8 cellular contexts compared by ENCODE assay signal in genomic region chr19:488505-489417, GRCh38. TPM values are rescaled to one million over a fixed set of nuclear protein-coding genes. Genes with fewer than 3 reads are reported as not detected.
DNase-seq lines count a peak whose midpoint lies in the region; ATAC-seq, FAIRE-seq and TF ChIP-seq lines count a peak whose summit lies in the region.

No MANE protein-coding gene starts in this region.

- H3K9me3 Mint-ChIP-seq in activated CD4-positive, alpha-beta T cell treated with anti-CD3 and anti-CD28 coated beads, Interleukin-2, amount 10 ng/mL, durations not matched to agents 24 days and 14 days: no peaks in the 10 kb centered on the region

- CTCF ChIA-PET in HepG2 (lab: Yijun Ruan, JAX; ENCODE audit: low intra/inter-chr PET ratio, low total read pairs): no interaction called here

- H3K27me3 ChIP-seq in HepG2 (ENCODE audit: control insufficient read depth in 1 of 2, insufficient read depth in 2 of 2, low read length in 2 of 2): no peaks in the 10 kb centered on the region

- no peaks in the 10 kb centered on the region for H3K36me3 ChIP-seq in HepG2 (replicated peaks in 1 of 2; ENCODE audit: control insufficient read depth in 1 of 2, insufficient read depth in 2 of 2, low read length in 2 of 2)

- H3K4me1 Mint-ChIP-seq in activated CD4-positive, alpha-beta T cell treated with anti-CD3 and anti-CD28 coated beads, Interleukin-2, amount 10 ng/mL, durations not matched to agents 24 days and 14 days: peaks cover 7% of the 10 kb centered on the region

- H3K4me1 ChIP-seq in HepG2 (ENCODE audit: insufficient read depth, low read length): peaks cover 57% of the 10 kb centered on the region

- H3K4me3 ChIP-seq in AG10803 (ENCODE audit: low read length): peak overlapping the region; percentile 73
- H3K4me3 ChIP-seq in coronary artery: peak overlapping the region; percentile 81
- H3K4me3 ChIP-seq in HepG2 (replicated peaks in 1 of 3; ENCODE audit: insufficient read depth in 1 of 3, low read depth in 2 of 3, low read length in 3 of 3): peak overlapping the region; percentile 92 to 94 (median 93)

- H3K79me2 ChIP-seq in HepG2 (ENCODE audit: insufficient read depth, low read length): peaks cover 3% of the 10 kb centered on the region

- H2AFZ ChIP-seq in HepG2 (ENCODE audit: low read length): no peak overlapping the region

- WGBS in HepG2 (ENCODE audit: low lambda C conversion rate): 12% methylated on average over 15 of the region's 114 CpGs

- peak; percentile 53 for ATAC-seq in HG03442 (IDR thresholded peaks at IDR 0.05; ENCODE audit: unreplicated experiment)
- peak; percentile 79 for ATAC-seq in HepG2

- peak; percentile 55 for TF ChIP-seq RAD21 in HepG2 (CRISPR knock-in tag; IDR thresholded peaks at IDR 0.05)

- TF ChIP-seq EP300 in HepG2 (IDR thresholded peaks at IDR 0.05; ENCODE audit: low read depth in 2 of 2, low read length in 2 of 2) (no peak), HepG2 (CRISPR knock-in tag; IDR thresholded peaks at IDR 0.05; ENCODE audit: borderline replicate concordance) (no peak)

- POLR2A ChIA-PET in HepG2 (lab: Yijun Ruan, JAX): interaction anchor here (0.6 to 2.1 kb wide), 7 partner anchors 9 to 42 kb away, joined by 3 to 19 read pairs (median 6); partner anchors contain the start of gene CDC34

- H4K20me1 ChIP-seq in HepG2 (ENCODE audit: insufficient read depth, low read length): no peaks in the 10 kb centered on the region

- H3K4me2 ChIP-seq in HepG2 (ENCODE audit: low read depth, low read length): peak overlapping the region; percentile 84

- intact Hi-C loops in activated CD4-positive, alpha-beta T cell treated with anti-CD3 and anti-CD28 coated beads, Interleukin-2, amount 10 ng/mL, durations not matched to agents 24 days and 14 days (cut with micrococcal nuclease): loop anchor here (1.0 to 5.0 kb wide), 2 partner anchors 19 to 146 kb away; partner anchors contain the start of genes MIER2 and TPGS1
- intact Hi-C loops in HepG2 (cut with micrococcal nuclease; ENCODE audit: unreplicated experiment): no loop called here

- peak overlapping the region; percentile 86 for H3K4me3 Mint-ChIP-seq in activated CD4-positive, alpha-beta T cell treated with anti-CD3 and anti-CD28 coated beads, Interleukin-2, amount 10 ng/mL, durations not matched to agents 24 days and 14 days

- peaks cover 4% of the 10 kb centered on the region for H3K36me3 Mint-ChIP-seq in activated CD4-positive, alpha-beta T cell treated with anti-CD3 and anti-CD28 coated beads, Interleukin-2, amount 10 ng/mL, durations not matched to agents 24 days and 14 days (ENCODE audit: low read depth)

- no peak for FAIRE-seq in HepG2 (lab: Jason Lieb, UNC)

- H3K27ac Mint-ChIP-seq in activated CD4-positive, alpha-beta T cell treated with anti-CD3 and anti-CD28 coated beads, Interleukin-2, amount 10 ng/mL, durations not matched to agents 24 days and 14 days: peak overlapping the region; percentile 94

- TSS peak; percentile 71 for BruUV-seq in HepG2 (replicated peaks; lab: Mats Ljungman, UMichigan)

- peak; percentile 53 to 80; a peak in 2 of 4 replicates for TF ChIP-seq POLR2A in HepG2 (IDR thresholded peaks at IDR 0.05; ENCODE audit: insufficient read depth in 1 of 2, low read depth in 2 of 2, low read length in 2 of 2)

- peaks cover 5% of the 10 kb centered on the region for H3K27me3 Mint-ChIP-seq in activated CD4-positive, alpha-beta T cell treated with anti-CD3 and anti-CD28 coated beads, Interleukin-2, amount 10 ng/mL, durations not matched to agents 24 days and 14 days

- H3K27ac ChIP-seq in coronary artery: peak overlapping the region; percentile 68 to 94
- peak overlapping the region; percentile 99 for H3K27ac ChIP-seq in HepG2 (ENCODE audit: extremely low read length, insufficient read depth, low read length)

- TF ChIP-seq CTCF in AG10803 (conservative IDR thresholded peaks at IDR 0.05; ENCODE audit: low read length): no peak
- TF ChIP-seq CTCF in coronary artery (IDR thresholded peaks at IDR 0.05): no peak
- no peak; the same call in 1 of the 2 replicates for TF ChIP-seq CTCF in HepG2 (CRISPR knock-in tag; IDR thresholded peaks at IDR 0.05)

- DNase-seq in AG10803 (ENCODE audit: low read depth) (peak; percentile 95), GM19238 (ENCODE audit: insufficient read length, low spot score) (peak; percentile 97), NCI-H524 treated with DMSO at 0.1 percent for 48 hours (lab: John Stamatoyannopoulos, UW) (peak; percentile 43), coronary artery (ENCODE audit: low spot score) (peak; percentile 91), HepG2 (ENCODE audit: low spot score) (peak; percentile 82)
- DNase-seq in activated CD4-positive, alpha-beta T cell treated with anti-CD3 and anti-CD28 coated beads, Interleukin-2, amount 10 ng/mL, durations not matched to agents 24 days and 14 days: peak; percentile 97
- DNase-seq in stimulated activated CD4-positive, alpha-beta T cell treated with anti-CD3 and anti-CD28 coated beads, Interleukin-2, amount 100 ng/mL, for 4 hours (ENCODE audit: low read depth): peak; percentile 88

- H3K9me3 ChIP-seq in HepG2 (ENCODE audit: low read length): no peaks in the 10 kb centered on the region

- in situ Hi-C loops in HepG2 (cut with HindIII; ENCODE audit: extremely low pct_ligation_motif_present, low pct_unique_long_range_greater_than_20kb): no loop called here

- peak overlapping the region; percentile 97 for H3K9ac ChIP-seq in HepG2 (ENCODE audit: insufficient read depth, low read depth, low read length)

RNA-seq across cellular contexts. Expression of gene MADCAM1, which starts 7.5 kb away (rescaled TPM):
- total RNA-seq in activated CD4-positive, alpha-beta T cell treated with anti-CD3 and anti-CD28 coated beads, Interleukin-2, amount 10 ng/mL, durations not matched to agents 24 days and 14 days: 0.14 and 0.19 TPM in 2 replicates
- 0.21 and 0.33 TPM in 2 replicates for total RNA-seq in HepG2 (2016; rRNA removed; fragmentation: Illumina TruSeq; extraction: Trizol)
- 0.30 and 0.44 TPM in 2 replicates for total RNA-seq in HepG2 (2016; cell fraction: cytosol; rRNA removed; fragmentation: Illumina TruSeq; extraction: Trizol; ENCODE audit: low read depth)
- total RNA-seq in HepG2 (2016; cell fraction: insoluble cytoplasmic fraction; rRNA removed; fragmentation: Illumina TruSeq; extraction: Trizol): 0.30 TPM in 1 of 2 replicates, not detected in the other
- total RNA-seq in HepG2 (2016; cell fraction: membrane; rRNA removed; fragmentation: Illumina TruSeq; extraction: Trizol): 0.37 and 0.45 TPM in 2 replicates
- total RNA-seq in HepG2 (2016; cell fraction: nucleus; rRNA removed; fragmentation: Illumina TruSeq; extraction: Trizol): 0.22 TPM in 1 of 2 replicates, not detected in the other
- 0.29 and 0.39 TPM in 2 replicates for polyA plus RNA-seq in HepG2 (2011; rRNA removed)
- polyA plus RNA-seq in HepG2 (2011; cell fraction: cytosol; rRNA removed): 0.42 and 0.60 TPM in 2 replicates
- polyA plus RNA-seq in HepG2 (2011; cell fraction: nucleus; rRNA removed): 1.9 and 2.3 TPM in 2 replicates
- 1.7 and 2.3 TPM in 2 replicates for polyA plus RNA-seq in HepG2 (2012)
- 0.62 and 0.89 TPM in 2 replicates for polyA plus RNA-seq in HepG2 (2016; cell fraction: cytosol; fragmentation: Illumina TruSeq; extraction: Trizol; ENCODE audit: low read depth)
- 0.33 and 0.51 TPM in 2 replicates for polyA plus RNA-seq in HepG2 (2016; cell fraction: insoluble cytoplasmic fraction; fragmentation: Illumina TruSeq; extraction: Trizol; ENCODE audit: low read depth)
- 0.74 and 0.99 TPM in 2 replicates for polyA plus RNA-seq in HepG2 (2016; cell fraction: membrane; fragmentation: Illumina TruSeq; extraction: Trizol; ENCODE audit: low read depth)
- 0.89 and 1.4 TPM in 2 replicates for polyA plus RNA-seq in HepG2 (2016; cell fraction: nucleus; fragmentation: Illumina TruSeq; extraction: Trizol; ENCODE audit: insufficient read depth, low read depth)
- 1.1 TPM in 1 of 2 replicates, not detected in the other for polyA minus RNA-seq in HepG2 (2011; rRNA and poly(A)+ RNA removed; ENCODE audit: low replicate concordance)
- polyA minus RNA-seq in HepG2 (2011; cell fraction: cytosol; rRNA and poly(A)+ RNA removed): 0.62 and 0.89 TPM in 2 replicates
- polyA minus RNA-seq in HepG2 (2011; cell fraction: nucleus; rRNA and poly(A)+ RNA removed): 0.26 and 0.75 TPM in 2 replicates

RNA-seq across cellular contexts. Expression of gene TPGS1, which starts 18.5 kb away (rescaled TPM):
- 13.5 and 15.6 TPM in 2 replicates for total RNA-seq in activated CD4-positive, alpha-beta T cell treated with anti-CD3 and anti-CD28 coated beads, Interleukin-2, amount 10 ng/mL, durations not matched to agents 24 days and 14 days
- total RNA-seq in HepG2 (2016; rRNA removed; fragmentation: Illumina TruSeq; extraction: Trizol): 4.2 and 6.2 TPM in 2 replicates
- 4.1 and 5.0 TPM in 2 replicates for total RNA-seq in HepG2 (2016; cell fraction: cytosol; rRNA removed; fragmentation: Illumina TruSeq; extraction: Trizol; ENCODE audit: low read depth)
- total RNA-seq in HepG2 (2016; cell fraction: insoluble cytoplasmic fraction; rRNA removed; fragmentation: Illumina TruSeq; extraction: Trizol): 3.9 and 5.0 TPM in 2 replicates
- 4.2 and 4.9 TPM in 2 replicates for total RNA-seq in HepG2 (2016; cell fraction: membrane; rRNA removed; fragmentation: Illumina TruSeq; extraction: Trizol)
- 2.4 and 3.4 TPM in 2 replicates for total RNA-seq in HepG2 (2016; cell fraction: nucleus; rRNA removed; fragmentation: Illumina TruSeq; extraction: Trizol)
- 1.1 and 2.0 TPM in 2 replicates for polyA plus RNA-seq in HepG2 (2011; rRNA removed)
- polyA plus RNA-seq in HepG2 (2011; cell fraction: cytosol; rRNA removed): 1.7 and 4.3 TPM in 2 replicates
- 3.3 and 3.7 TPM in 2 replicates for polyA plus RNA-seq in HepG2 (2011; cell fraction: nucleus; rRNA removed)
- polyA plus RNA-seq in HepG2 (2012): 1.0 and 2.2 TPM in 2 replicates
- 2.0 and 2.2 TPM in 2 replicates for polyA plus RNA-seq in HepG2 (2016; cell fraction: cytosol; fragmentation: Illumina TruSeq; extraction: Trizol; ENCODE audit: low read depth)
- polyA plus RNA-seq in HepG2 (2016; cell fraction: insoluble cytoplasmic fraction; fragmentation: Illumina TruSeq; extraction: Trizol; ENCODE audit: low read depth): 3.3 and 4.8 TPM in 2 replicates
- polyA plus RNA-seq in HepG2 (2016; cell fraction: membrane; fragmentation: Illumina TruSeq; extraction: Trizol; ENCODE audit: low read depth): 2.0 and 2.2 TPM in 2 replicates
- 3.1 and 4.1 TPM in 2 replicates for polyA plus RNA-seq in HepG2 (2016; cell fraction: nucleus; fragmentation: Illumina TruSeq; extraction: Trizol; ENCODE audit: insufficient read depth, low read depth)
- 2.3 and 2.8 TPM in 2 replicates for polyA minus RNA-seq in HepG2 (2011; rRNA and poly(A)+ RNA removed; ENCODE audit: low replicate concordance)
- 1.4 and 1.8 TPM in 2 replicates for polyA minus RNA-seq in HepG2 (2011; cell fraction: cytosol; rRNA and poly(A)+ RNA removed)
- polyA minus RNA-seq in HepG2 (2011; cell fraction: nucleus; rRNA and poly(A)+ RNA removed): 2.1 and 2.3 TPM in 2 replicates

RNA-seq across cellular contexts. Expression of gene SHC2, which starts 27.9 kb away (rescaled TPM):
- not detected in 2 replicates for total RNA-seq in activated CD4-positive, alpha-beta T cell treated with anti-CD3 and anti-CD28 coated beads, Interleukin-2, amount 10 ng/mL, durations not matched to agents 24 days and 14 days
- 4.8 and 9.0 TPM in 2 replicates for total RNA-seq in HepG2 (2016; rRNA removed; fragmentation: Illumina TruSeq; extraction: Trizol)
- 11.0 and 12.0 TPM in 2 replicates for total RNA-seq in HepG2 (2016; cell fraction: cytosol; rRNA removed; fragmentation: Illumina TruSeq; extraction: Trizol; ENCODE audit: low read depth)
- 3.9 and 8.8 TPM in 2 replicates for total RNA-seq in HepG2 (2016; cell fraction: insoluble cytoplasmic fraction; rRNA removed; fragmentation: Illumina TruSeq; extraction: Trizol)
- 12.6 and 14.2 TPM in 2 replicates for total RNA-seq in HepG2 (2016; cell fraction: membrane; rRNA removed; fragmentation: Illumina TruSeq; extraction: Trizol)
- 7.1 and 9.7 TPM in 2 replicates for total RNA-seq in HepG2 (2016; cell fraction: nucleus; rRNA removed; fragmentation: Illumina TruSeq; extraction: Trizol)
- 18.3 and 35.8 TPM in 2 replicates for polyA plus RNA-seq in HepG2 (2011; rRNA removed)
- 12.4 and 18.0 TPM in 2 replicates for polyA plus RNA-seq in HepG2 (2011; cell fraction: cytosol; rRNA removed)
- polyA plus RNA-seq in HepG2 (2011; cell fraction: nucleus; rRNA removed): 247 and 276 TPM in 2 replicates
- 21.5 and 36.3 TPM in 2 replicates for polyA plus RNA-seq in HepG2 (2012)
- 11.4 and 12.5 TPM in 2 replicates for polyA plus RNA-seq in HepG2 (2016; cell fraction: cytosol; fragmentation: Illumina TruSeq; extraction: Trizol; ENCODE audit: low read depth)
- 4.7 and 5.3 TPM in 2 replicates for polyA plus RNA-seq in HepG2 (2016; cell fraction: insoluble cytoplasmic fraction; fragmentation: Illumina TruSeq; extraction: Trizol; ENCODE audit: low read depth)
- 13.0 and 14.2 TPM in 2 replicates for polyA plus RNA-seq in HepG2 (2016; cell fraction: membrane; fragmentation: Illumina TruSeq; extraction: Trizol; ENCODE audit: low read depth)
- 30.5 and 30.9 TPM in 2 replicates for polyA plus RNA-seq in HepG2 (2016; cell fraction: nucleus; fragmentation: Illumina TruSeq; extraction: Trizol; ENCODE audit: insufficient read depth, low read depth)
- polyA minus RNA-seq in HepG2 (2011; rRNA and poly(A)+ RNA removed; ENCODE audit: low replicate concordance): 39.0 TPM in 1 of 2 replicates, not detected in the other
- polyA minus RNA-seq in HepG2 (2011; cell fraction: cytosol; rRNA and poly(A)+ RNA removed): 11.5 and 24.1 TPM in 2 replicates
- polyA minus RNA-seq in HepG2 (2011; cell fraction: nucleus; rRNA and poly(A)+ RNA removed): 14.5 and 16.0 TPM in 2 replicates

RNA-seq across cellular contexts. Expression of gene CDC34, which starts 42.8 kb away (rescaled TPM):
- total RNA-seq in activated CD4-positive, alpha-beta T cell treated with anti-CD3 and anti-CD28 coated beads, Interleukin-2, amount 10 ng/mL, durations not matched to agents 24 days and 14 days: 52.8 and 55.0 TPM in 2 replicates
- 119 and 138 TPM in 2 replicates for total RNA-seq in HepG2 (2016; rRNA removed; fragmentation: Illumina TruSeq; extraction: Trizol)
- total RNA-seq in HepG2 (2016; cell fraction: cytosol; rRNA removed; fragmentation: Illumina TruSeq; extraction: Trizol; ENCODE audit: low read depth): 181 and 194 TPM in 2 replicates
- total RNA-seq in HepG2 (2016; cell fraction: insoluble cytoplasmic fraction; rRNA removed; fragmentation: Illumina TruSeq; extraction: Trizol): 104 and 144 TPM in 2 replicates
- total RNA-seq in HepG2 (2016; cell fraction: membrane; rRNA removed; fragmentation: Illumina TruSeq; extraction: Trizol): 198 and 240 TPM in 2 replicates
- 59.6 and 65.5 TPM in 2 replicates for total RNA-seq in HepG2 (2016; cell fraction: nucleus; rRNA removed; fragmentation: Illumina TruSeq; extraction: Trizol)
- 140 and 150 TPM in 2 replicates for polyA plus RNA-seq in HepG2 (2011; rRNA removed)
- 102 and 147 TPM in 2 replicates for polyA plus RNA-seq in HepG2 (2011; cell fraction: cytosol; rRNA removed)
- polyA plus RNA-seq in HepG2 (2011; cell fraction: nucleus; rRNA removed): 121 and 122 TPM in 2 replicates
- 90.8 and 101 TPM in 2 replicates for polyA plus RNA-seq in HepG2 (2012)
- 157 and 191 TPM in 2 replicates for polyA plus RNA-seq in HepG2 (2016; cell fraction: cytosol; fragmentation: Illumina TruSeq; extraction: Trizol; ENCODE audit: low read depth)
- 118 and 140 TPM in 2 replicates for polyA plus RNA-seq in HepG2 (2016; cell fraction: insoluble cytoplasmic fraction; fragmentation: Illumina TruSeq; extraction: Trizol; ENCODE audit: low read depth)
- polyA plus RNA-seq in HepG2 (2016; cell fraction: membrane; fragmentation: Illumina TruSeq; extraction: Trizol; ENCODE audit: low read depth): 153 and 184 TPM in 2 replicates
- 130 and 138 TPM in 2 replicates for polyA plus RNA-seq in HepG2 (2016; cell fraction: nucleus; fragmentation: Illumina TruSeq; extraction: Trizol; ENCODE audit: insufficient read depth, low read depth)
- 60.5 and 88.3 TPM in 2 replicates for polyA minus RNA-seq in HepG2 (2011; rRNA and poly(A)+ RNA removed; ENCODE audit: low replicate concordance)
- 42.1 and 46.2 TPM in 2 replicates for polyA minus RNA-seq in HepG2 (2011; cell fraction: cytosol; rRNA and poly(A)+ RNA removed)
- polyA minus RNA-seq in HepG2 (2011; cell fraction: nucleus; rRNA and poly(A)+ RNA removed): 19.1 and 22.1 TPM in 2 replicates

RNA-seq across cellular contexts. Expression of gene GZMM, which starts 55.1 kb away (rescaled TPM):
- 37.6 and 40.9 TPM in 2 replicates for total RNA-seq in activated CD4-positive, alpha-beta T cell treated with anti-CD3 and anti-CD28 coated beads, Interleukin-2, amount 10 ng/mL, durations not matched to agents 24 days and 14 days
- total RNA-seq in HepG2 (2016; rRNA removed; fragmentation: Illumina TruSeq; extraction: Trizol): not detected in 2 replicates
- not detected in 2 replicates for total RNA-seq in HepG2 (2016; cell fraction: cytosol; rRNA removed; fragmentation: Illumina TruSeq; extraction: Trizol; ENCODE audit: low read depth)
- total RNA-seq in HepG2 (2016; cell fraction: insoluble cytoplasmic fraction; rRNA removed; fragmentation: Illumina TruSeq; extraction: Trizol): not detected in 2 replicates
- not detected in 2 replicates for total RNA-seq in HepG2 (2016; cell fraction: membrane; rRNA removed; fragmentation: Illumina TruSeq; extraction: Trizol)
- total RNA-seq in HepG2 (2016; cell fraction: nucleus; rRNA removed; fragmentation: Illumina TruSeq; extraction: Trizol): not detected in 2 replicates
- polyA plus RNA-seq in HepG2 (2011; rRNA removed): 0.07 TPM in 1 of 2 replicates, not detected in the other
- 0.13 TPM in 1 of 2 replicates, not detected in the other for polyA plus RNA-seq in HepG2 (2011; cell fraction: cytosol; rRNA removed)
- polyA plus RNA-seq in HepG2 (2011; cell fraction: nucleus; rRNA removed): 0.50 and 0.71 TPM in 2 replicates
- 0.16 TPM in 1 of 2 replicates, not detected in the other for polyA plus RNA-seq in HepG2 (2012)
- polyA plus RNA-seq in HepG2 (2016; cell fraction: cytosol; fragmentation: Illumina TruSeq; extraction: Trizol; ENCODE audit: low read depth): not detected in 2 replicates
- polyA plus RNA-seq in HepG2 (2016; cell fraction: insoluble cytoplasmic fraction; fragmentation: Illumina TruSeq; extraction: Trizol; ENCODE audit: low read depth): not detected in 2 replicates
- not detected in 2 replicates for polyA plus RNA-seq in HepG2 (2016; cell fraction: membrane; fragmentation: Illumina TruSeq; extraction: Trizol; ENCODE audit: low read depth)
- polyA plus RNA-seq in HepG2 (2016; cell fraction: nucleus; fragmentation: Illumina TruSeq; extraction: Trizol; ENCODE audit: insufficient read depth, low read depth): not detected in 2 replicates
- not detected in 2 replicates for polyA minus RNA-seq in HepG2 (2011; rRNA and poly(A)+ RNA removed; ENCODE audit: low replicate concordance)
- not detected in 2 replicates for polyA minus RNA-seq in HepG2 (2011; cell fraction: cytosol; rRNA and poly(A)+ RNA removed)
- polyA minus RNA-seq in HepG2 (2011; cell fraction: nucleus; rRNA and poly(A)+ RNA removed): not detected in 2 replicates

Comparison
In these comparisons a context has a peak if more than half of its experiments do, and no peak if none do; other contexts are left out.
1. Peak in every context shown above with its lines: DNase-seq, ATAC-seq, H3K4me3 ChIP-seq and H3K27ac ChIP-seq.
2. DNase-seq: peak in every context shown above with its lines; median percentile 97 in GM19238; 97 in activated CD4-positive, alpha-beta T cell treated with anti-CD3 and anti-CD28 coated beads, Interleukin-2, amount 10 ng/mL, durations not matched to agents 24 days and 14 days; 95 in AG10803; 91 in coronary artery; 88 in stimulated activated CD4-positive, alpha-beta T cell treated with anti-CD3 and anti-CD28 coated beads, Interleukin-2, amount 100 ng/mL, for 4 hours; 82 in HepG2; 43 in NCI-H524 treated with DMSO at 0.1 percent for 48 hours.